In genomic region chr21:26159869-26160268, GRCh38 we compare ENCODE assay signal across 1 cellular context.
TF ChIP-seq lines count a peak whose summit lies in the region.

No MANE protein-coding gene starts in this region.

TF ChIP-seq in WTC11, 78 proteins besides CTCF, POLR2A, EP300 and RAD21 (continued from another document):
- TF ChIP-seq STAT6 (CRISPR knock-in tag; conservative IDR thresholded peaks at IDR 0.05; ENCODE audit: low read depth): no peak
- TF ChIP-seq ZNF263 (CRISPR knock-in tag; IDR thresholded peaks at IDR 0.05; ENCODE audit: low read depth): no peak
- TF ChIP-seq E2F1 (CRISPR knock-in tag; IDR thresholded peaks at IDR 0.05): no peak
- no peak for TF ChIP-seq PREB (CRISPR knock-in tag; IDR thresholded peaks at IDR 0.05; ENCODE audit: borderline replicate concordance)
